ENCODE assay signal across 2 cellular contexts in the genomic region with DNA sequence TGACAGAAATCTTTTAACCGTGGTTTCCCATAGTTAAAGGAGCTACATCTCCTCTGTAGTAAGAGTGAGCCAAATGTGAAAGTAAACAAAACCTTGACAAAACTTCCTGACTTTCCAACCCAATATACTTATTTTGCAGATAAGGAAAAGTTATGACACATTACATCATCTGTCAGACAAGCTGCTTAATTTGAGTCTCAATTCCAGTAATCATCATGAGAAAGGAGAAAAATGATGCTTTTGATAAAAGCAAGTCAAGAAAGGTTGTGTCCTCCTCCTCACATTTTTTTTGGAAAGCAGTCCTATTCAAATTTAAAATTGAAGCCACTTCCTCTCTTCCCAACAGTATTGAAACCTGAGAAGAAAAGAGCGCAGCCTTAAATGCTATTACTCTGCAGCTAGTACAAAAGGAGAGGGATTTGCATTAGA.
A peak's percentile ranks its signal among the peaks of the same experiment; 100 is the strongest.
TF ChIP-seq lines count a peak whose summit lies in the region.

No MANE protein-coding gene starts in this region.

TF ChIP-seq in HEK293, 187 proteins besides CTCF, POLR2A, EP300 and RAD21 (continued from another document and continues in another):
- TF ChIP-seq, protein P1, sequence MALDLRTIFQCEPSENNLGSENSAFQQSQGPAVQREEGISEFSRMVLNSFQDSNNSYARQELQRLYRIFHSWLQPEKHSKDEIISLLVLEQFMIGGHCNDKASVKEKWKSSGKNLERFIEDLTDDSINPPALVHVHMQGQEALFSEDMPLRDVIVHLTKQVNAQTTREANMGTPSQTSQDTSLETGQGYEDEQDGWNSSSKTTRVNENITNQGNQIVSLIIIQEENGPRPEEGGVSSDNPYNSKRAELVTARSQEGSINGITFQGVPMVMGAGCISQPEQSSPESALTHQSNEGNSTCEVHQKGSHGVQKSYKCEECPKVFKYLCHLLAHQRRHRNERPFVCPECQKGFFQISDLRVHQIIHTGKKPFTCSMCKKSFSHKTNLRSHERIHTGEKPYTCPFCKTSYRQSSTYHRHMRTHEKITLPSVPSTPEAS (tag by site-specific recombination; IDR thresholded peaks at IDR 0.05) = no peak
- TF ChIP-seq ZNF146 (tag by site-specific recombination; IDR thresholded peaks at IDR 0.05) = no peak
- no peak for TF ChIP-seq ZNF10 (tag by site-specific recombination; IDR thresholded peaks at IDR 0.05)
- TF ChIP-seq SP7 (tag by site-specific recombination; IDR thresholded peaks at IDR 0.05) = no peak
- TF ChIP-seq, protein P2, sequence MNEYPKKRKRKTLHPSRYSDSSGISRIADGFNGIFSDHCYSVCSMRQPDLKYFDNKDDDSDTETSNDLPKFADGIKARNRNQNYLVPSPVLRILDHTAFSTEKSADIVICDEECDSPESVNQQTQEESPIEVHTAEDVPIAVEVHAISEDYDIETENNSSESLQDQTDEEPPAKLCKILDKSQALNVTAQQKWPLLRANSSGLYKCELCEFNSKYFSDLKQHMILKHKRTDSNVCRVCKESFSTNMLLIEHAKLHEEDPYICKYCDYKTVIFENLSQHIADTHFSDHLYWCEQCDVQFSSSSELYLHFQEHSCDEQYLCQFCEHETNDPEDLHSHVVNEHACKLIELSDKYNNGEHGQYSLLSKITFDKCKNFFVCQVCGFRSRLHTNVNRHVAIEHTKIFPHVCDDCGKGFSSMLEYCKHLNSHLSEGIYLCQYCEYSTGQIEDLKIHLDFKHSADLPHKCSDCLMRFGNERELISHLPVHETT (tag by site-specific recombination; IDR thresholded peaks at IDR 0.05) = no peak
- no peak for TF ChIP-seq ZBTB7A (tag by site-specific recombination; IDR thresholded peaks at IDR 0.05; ENCODE audit: low read depth)
- peak; percentile 71; the same call in 1 of the 2 replicates for TF ChIP-seq TRIM28 (IDR thresholded peaks at IDR 0.05; ENCODE audit: borderline replicate concordance, low read length)
- TF ChIP-seq MEIS1 (CRISPR knock-in tag; IDR thresholded peaks at IDR 0.05; ENCODE audit: borderline replicate concordance) = no peak
- 0 out of 2 replicates have a peak, but pooled peaks have one; percentile 5 for TF ChIP-seq FEZF1 (tag by site-specific recombination; IDR thresholded peaks at IDR 0.05)
- no peak for TF ChIP-seq ZNF324 (tag by site-specific recombination; IDR thresholded peaks at IDR 0.05)
- TF ChIP-seq, protein P3, sequence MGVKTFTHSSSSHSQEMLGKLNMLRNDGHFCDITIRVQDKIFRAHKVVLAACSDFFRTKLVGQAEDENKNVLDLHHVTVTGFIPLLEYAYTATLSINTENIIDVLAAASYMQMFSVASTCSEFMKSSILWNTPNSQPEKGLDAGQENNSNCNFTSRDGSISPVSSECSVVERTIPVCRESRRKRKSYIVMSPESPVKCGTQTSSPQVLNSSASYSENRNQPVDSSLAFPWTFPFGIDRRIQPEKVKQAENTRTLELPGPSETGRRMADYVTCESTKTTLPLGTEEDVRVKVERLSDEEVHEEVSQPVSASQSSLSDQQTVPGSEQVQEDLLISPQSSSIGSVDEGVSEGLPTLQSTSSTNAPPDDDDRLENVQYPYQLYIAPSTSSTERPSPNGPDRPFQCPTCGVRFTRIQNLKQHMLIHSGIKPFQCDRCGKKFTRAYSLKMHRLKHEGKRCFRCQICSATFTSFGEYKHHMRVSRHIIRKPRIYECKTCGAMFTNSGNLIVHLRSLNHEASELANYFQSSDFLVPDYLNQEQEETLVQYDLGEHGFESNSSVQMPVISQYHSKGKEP (tag by site-specific recombination; IDR thresholded peaks at IDR 0.05) = peak; percentile 5; the same call in 1 of the 2 replicates
- no peak for TF ChIP-seq ZNF561 (tag by site-specific recombination; IDR thresholded peaks at IDR 0.05; ENCODE audit: borderline replicate concordance)
- TF ChIP-seq, protein P4, sequence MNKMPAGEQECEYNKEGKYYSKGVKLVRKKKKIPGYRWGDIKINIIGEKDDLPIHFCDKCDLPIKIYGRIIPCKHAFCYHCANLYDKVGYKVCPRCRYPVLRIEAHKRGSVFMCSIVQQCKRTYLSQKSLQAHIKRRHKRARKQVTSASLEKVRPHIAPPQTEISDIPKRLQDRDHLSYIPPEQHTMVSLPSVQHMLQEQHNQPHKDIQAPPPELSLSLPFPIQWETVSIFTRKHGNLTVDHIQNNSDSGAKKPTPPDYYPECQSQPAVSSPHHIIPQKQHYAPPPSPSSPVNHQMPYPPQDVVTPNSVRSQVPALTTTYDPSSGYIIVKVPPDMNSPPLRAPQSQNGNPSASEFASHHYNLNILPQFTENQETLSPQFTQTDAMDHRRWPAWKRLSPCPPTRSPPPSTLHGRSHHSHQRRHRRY (tag by site-specific recombination; IDR thresholded peaks at IDR 0.05) = no peak
- TF ChIP-seq, protein P5, sequence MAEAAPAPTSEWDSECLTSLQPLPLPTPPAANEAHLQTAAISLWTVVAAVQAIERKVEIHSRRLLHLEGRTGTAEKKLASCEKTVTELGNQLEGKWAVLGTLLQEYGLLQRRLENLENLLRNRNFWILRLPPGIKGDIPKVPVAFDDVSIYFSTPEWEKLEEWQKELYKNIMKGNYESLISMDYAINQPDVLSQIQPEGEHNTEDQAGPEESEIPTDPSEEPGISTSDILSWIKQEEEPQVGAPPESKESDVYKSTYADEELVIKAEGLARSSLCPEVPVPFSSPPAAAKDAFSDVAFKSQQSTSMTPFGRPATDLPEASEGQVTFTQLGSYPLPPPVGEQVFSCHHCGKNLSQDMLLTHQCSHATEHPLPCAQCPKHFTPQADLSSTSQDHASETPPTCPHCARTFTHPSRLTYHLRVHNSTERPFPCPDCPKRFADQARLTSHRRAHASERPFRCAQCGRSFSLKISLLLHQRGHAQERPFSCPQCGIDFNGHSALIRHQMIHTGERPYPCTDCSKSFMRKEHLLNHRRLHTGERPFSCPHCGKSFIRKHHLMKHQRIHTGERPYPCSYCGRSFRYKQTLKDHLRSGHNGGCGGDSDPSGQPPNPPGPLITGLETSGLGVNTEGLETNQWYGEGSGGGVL (tag by site-specific recombination; IDR thresholded peaks at IDR 0.05) = no peak
- TF ChIP-seq, protein P6, sequence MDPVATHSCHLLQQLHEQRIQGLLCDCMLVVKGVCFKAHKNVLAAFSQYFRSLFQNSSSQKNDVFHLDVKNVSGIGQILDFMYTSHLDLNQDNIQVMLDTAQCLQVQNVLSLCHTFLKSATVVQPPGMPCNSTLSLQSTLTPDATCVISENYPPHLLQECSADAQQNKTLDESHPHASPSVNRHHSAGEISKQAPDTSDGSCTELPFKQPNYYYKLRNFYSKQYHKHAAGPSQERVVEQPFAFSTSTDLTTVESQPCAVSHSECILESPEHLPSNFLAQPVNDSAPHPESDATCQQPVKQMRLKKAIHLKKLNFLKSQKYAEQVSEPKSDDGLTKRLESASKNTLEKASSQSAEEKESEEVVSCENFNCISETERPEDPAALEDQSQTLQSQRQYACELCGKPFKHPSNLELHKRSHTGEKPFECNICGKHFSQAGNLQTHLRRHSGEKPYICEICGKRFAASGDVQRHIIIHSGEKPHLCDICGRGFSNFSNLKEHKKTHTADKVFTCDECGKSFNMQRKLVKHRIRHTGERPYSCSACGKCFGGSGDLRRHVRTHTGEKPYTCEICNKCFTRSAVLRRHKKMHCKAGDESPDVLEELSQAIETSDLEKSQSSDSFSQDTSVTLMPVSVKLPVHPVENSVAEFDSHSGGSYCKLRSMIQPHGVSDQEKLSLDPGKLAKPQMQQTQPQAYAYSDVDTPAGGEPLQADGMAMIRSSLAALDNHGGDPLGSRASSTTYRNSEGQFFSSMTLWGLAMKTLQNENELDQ (tag by site-specific recombination; IDR thresholded peaks at IDR 0.05; ENCODE audit: low read depth) = no peak
- no peak for TF ChIP-seq SCRT1 (tag by site-specific recombination; IDR thresholded peaks at IDR 0.05; ENCODE audit: borderline replicate concordance)
- TF ChIP-seq ZNF266 (tag by site-specific recombination; IDR thresholded peaks at IDR 0.05; ENCODE audit: low read depth) = no peak
- TF ChIP-seq SALL2 (tag by site-specific recombination; IDR thresholded peaks at IDR 0.05; ENCODE audit: borderline replicate concordance) = no peak

TF ChIP-seq in HepG2, 621 proteins besides CTCF, POLR2A, EP300 and RAD21 (continued from another document):
- TF ChIP-seq, protein P7, sequence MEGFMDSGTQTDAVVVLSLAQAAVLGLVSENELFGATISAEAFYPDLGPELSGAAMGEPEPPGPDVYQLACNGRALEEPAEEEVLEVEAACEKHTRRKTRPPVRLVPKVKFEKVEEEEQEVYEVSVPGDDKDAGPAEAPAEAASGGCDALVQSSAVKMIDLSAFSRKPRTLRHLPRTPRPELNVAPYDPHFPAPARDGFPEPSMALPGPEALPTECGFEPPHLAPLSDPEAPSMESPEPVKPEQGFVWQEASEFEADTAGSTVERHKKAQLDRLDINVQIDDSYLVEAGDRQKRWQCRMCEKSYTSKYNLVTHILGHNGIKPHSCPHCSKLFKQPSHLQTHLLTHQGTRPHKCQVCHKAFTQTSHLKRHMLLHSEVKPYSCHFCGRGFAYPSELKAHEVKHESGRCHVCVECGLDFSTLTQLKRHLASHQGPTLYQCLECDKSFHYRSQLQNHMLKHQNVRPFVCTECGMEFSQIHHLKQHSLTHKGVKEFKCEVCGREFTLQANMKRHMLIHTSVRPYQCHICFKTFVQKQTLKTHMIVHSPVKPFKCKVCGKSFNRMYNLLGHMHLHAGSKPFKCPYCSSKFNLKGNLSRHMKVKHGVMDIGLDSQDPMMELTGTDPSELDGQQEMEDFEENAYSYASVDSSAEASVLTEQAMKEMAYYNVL (CRISPR knock-in tag; IDR thresholded peaks at IDR 0.05; ENCODE audit: borderline replicate concordance) = no peak
- TF ChIP-seq RBM39 (IDR thresholded peaks at IDR 0.05; ENCODE audit: low read depth, low read length, poor library complexity, severe bottlenecking) = no peak
- TF ChIP-seq, protein P8, sequence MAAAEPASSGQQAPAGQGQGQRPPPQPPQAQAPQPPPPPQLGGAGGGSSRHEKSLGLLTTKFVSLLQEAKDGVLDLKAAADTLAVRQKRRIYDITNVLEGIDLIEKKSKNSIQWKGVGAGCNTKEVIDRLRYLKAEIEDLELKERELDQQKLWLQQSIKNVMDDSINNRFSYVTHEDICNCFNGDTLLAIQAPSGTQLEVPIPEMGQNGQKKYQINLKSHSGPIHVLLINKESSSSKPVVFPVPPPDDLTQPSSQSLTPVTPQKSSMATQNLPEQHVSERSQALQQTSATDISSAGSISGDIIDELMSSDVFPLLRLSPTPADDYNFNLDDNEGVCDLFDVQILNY (CRISPR knock-in tag; conservative IDR thresholded peaks at IDR 0.05) = no peak
